8 cellular contexts compared by ENCODE assay signal in genomic region chr5:115601709-115602584, GRCh38. TPM values are rescaled to one million over a fixed set of nuclear protein-coding genes. Genes with fewer than 3 reads are reported as not detected.
DNase-seq lines count a peak whose midpoint lies in the region; ATAC-seq and TF ChIP-seq lines count a peak whose summit lies in the region.

Gene TICAM2 (minus strand): TSS chr5:115602479. CDS start chr5:115581256, 21,223 bp downstream.

- ATAC-seq in GM21529 (IDR thresholded peaks at IDR 0.05; ENCODE audit: unreplicated experiment): peak; percentile 75
- peak; percentile 91 for ATAC-seq in activated CD4-positive, alpha-beta T cell treated with anti-CD3 and anti-CD28 coated beads for 36 hours

- H3K9me3 Mint-ChIP-seq in IgD-negative memory B cell: no peaks in the 10 kb centered on the region
- no peaks in the 10 kb centered on the region for H3K9me3 Mint-ChIP-seq in activated CD4-positive, alpha-beta T cell treated with anti-CD3 and anti-CD28 coated beads for 36 hours (ENCODE audit: low read depth)
- H3K9me3 Mint-ChIP-seq in dendritic cell treated with granulocyte-macrophage colony-stimulating factor and Interleukin-4, amounts not matched to agents 40 ng/mL and 50 ng/mL, for 4 days: no peaks in the 10 kb centered on the region

- TF ChIP-seq CTCF in lower leg skin (IDR thresholded peaks at IDR 0.05): no peak

- peaks cover 2% of the 10 kb centered on the region for H3K36me3 Mint-ChIP-seq in IgD-negative memory B cell
- H3K36me3 Mint-ChIP-seq in activated CD4-positive, alpha-beta T cell treated with anti-CD3 and anti-CD28 coated beads for 36 hours (ENCODE audit: low read depth): peaks cover 28% of the 10 kb centered on the region
- H3K36me3 Mint-ChIP-seq in dendritic cell treated with granulocyte-macrophage colony-stimulating factor and Interleukin-4, amounts not matched to agents 40 ng/mL and 50 ng/mL, for 4 days (ENCODE audit: low read depth): peaks cover 43% of the 10 kb centered on the region

- POLR2A ChIA-PET in activated CD4-positive, alpha-beta T cell treated with anti-CD3 and anti-CD28 coated beads for 36 hours (lab: Charles Lee): interaction anchor here (0.9 to 1.5 kb wide), 2 partner anchors 23 to 75 kb away, joined by 3 read pairs; no protein-coding TSS in a partner anchor

- H3K4me3 ChIP-seq in lower leg skin (ENCODE audit: low read depth, poor library complexity, severe bottlenecking): peak within 1 kb of the TSS; percentile 49

- peak within 1 kb of the TSS; percentile 87 to 98 (median 95) for H3K27ac Mint-ChIP-seq in IgD-negative memory B cell
- peak within 1 kb of the TSS; percentile 86 for H3K27ac Mint-ChIP-seq in activated CD4-positive, alpha-beta T cell treated with anti-CD3 and anti-CD28 coated beads for 36 hours
- H3K27ac Mint-ChIP-seq in dendritic cell treated with granulocyte-macrophage colony-stimulating factor and Interleukin-4, amounts not matched to agents 40 ng/mL and 50 ng/mL, for 4 days: peak within 1 kb of the TSS; percentile 94

- H3K4me3 Mint-ChIP-seq in IgD-negative memory B cell: peak within 1 kb of the TSS; percentile 88 to 94 (median 90)
- H3K4me3 Mint-ChIP-seq in activated CD4-positive, alpha-beta T cell treated with anti-CD3 and anti-CD28 coated beads for 36 hours: peak within 1 kb of the TSS; percentile 61
- peak within 1 kb of the TSS; percentile 83 for H3K4me3 Mint-ChIP-seq in dendritic cell treated with granulocyte-macrophage colony-stimulating factor and Interleukin-4, amounts not matched to agents 40 ng/mL and 50 ng/mL, for 4 days

- H3K27me3 Mint-ChIP-seq in IgD-negative memory B cell: no peaks in the 10 kb centered on the region
- no peaks in the 10 kb centered on the region for H3K27me3 Mint-ChIP-seq in activated CD4-positive, alpha-beta T cell treated with anti-CD3 and anti-CD28 coated beads for 36 hours
- no peaks in the 10 kb centered on the region for H3K27me3 Mint-ChIP-seq in dendritic cell treated with granulocyte-macrophage colony-stimulating factor and Interleukin-4, amounts not matched to agents 40 ng/mL and 50 ng/mL, for 4 days

- no peak for TF ChIP-seq POLR2A in lower leg skin (IDR thresholded peaks at IDR 0.05)

- peaks cover 40 to 50% (median 46%) of the 10 kb centered on the region in 3 donors for H3K4me1 Mint-ChIP-seq in IgD-negative memory B cell
- peaks cover 37% of the 10 kb centered on the region for H3K4me1 Mint-ChIP-seq in activated CD4-positive, alpha-beta T cell treated with anti-CD3 and anti-CD28 coated beads for 36 hours
- H3K4me1 Mint-ChIP-seq in dendritic cell treated with granulocyte-macrophage colony-stimulating factor and Interleukin-4, amounts not matched to agents 40 ng/mL and 50 ng/mL, for 4 days (ENCODE audit: low read depth): peaks cover 59% of the 10 kb centered on the region

- intact Hi-C loops in activated CD4-positive, alpha-beta T cell treated with anti-CD3 and anti-CD28 coated beads for 36 hours (cut with DNase I, micrococcal nuclease): loop anchor here (1.0 to 2.0 kb wide), 4 partner anchors 23 to 239 kb away; partner anchors contain the start of genes AP3S1 (in 1 of the 2), ATG12 (in 1 of the 2) and FEM1C (in 1 of the 2)
- intact Hi-C loops in dendritic cell treated with granulocyte-macrophage colony-stimulating factor and Interleukin-4, amounts not matched to agents 40 ng/mL and 50 ng/mL, for 4 days (cut with micrococcal nuclease): loop anchor here (1.0 to 2.0 kb wide), 2 partner anchors 23 to 58 kb away; partner anchors contain the start of gene FEM1C
- intact Hi-C loops in lower leg skin (cut with DNase I; ENCODE audit: low total_unique reads): no loop called here

- peak; percentile 85 for DNase-seq in GM03348 (ENCODE audit: low spot score)
- peak; percentile 81 for DNase-seq in activated CD4-positive, alpha-beta T cell treated with anti-CD3 and anti-CD28 coated beads for 36 hours
- peak; percentile 67 to 92 for DNase-seq in lower leg skin (ENCODE audit: low spot score in 2 of 2)
- DNase-seq in stimulated activated CD4-positive, alpha-beta T cell treated with anti-CD3 and anti-CD28 coated beads, TNF-alpha, amount 100 ng/mL, for 1 hour (ENCODE audit: low read depth in 3 of 3, low spot score in 1 of 3): peak in 2 of 3 donors; percentile 3 to 46
- no peak for DNase-seq in NCI-H774 (lab: John Stamatoyannopoulos, UW)

- CTCF ChIA-PET in activated CD4-positive, alpha-beta T cell treated with anti-CD3 and anti-CD28 coated beads for 36 hours (lab: Charles Lee): interaction anchor here (0.7 to 1.3 kb wide), 5 partner anchors 10 to 339 kb away, joined by 3 read pairs; partner anchors contain the start of gene PGGT1B

- 1% methylated on average over 43 to 49 of the region's 71 CpGs for WGBS in lower leg skin, 2 donors

RNA-seq across cellular contexts. Expression of gene TICAM2, which starts in this region (rescaled TPM):
- polyA plus RNA-seq in IgD-negative memory B cell: 4.4 TPM
- 1 to 10 TPM in 1 of 2 experiments, under 1 TPM in 1; 0.87 to 1.7 TPM for total RNA-seq in activated CD4-positive, alpha-beta T cell treated with anti-CD3 and anti-CD28 coated beads for 36 hours
- total RNA-seq in lower leg skin: under 1 TPM in 2 of 4 donors, not detected in 2; 0.39 to 0.72 TPM

Comparison
In these comparisons a context has a peak if more than half of its experiments do, and no peak if none do; other contexts are left out.
1. Peak in DNase-seq and H3K4me3 ChIP-seq in lower leg skin; RNA of the gene not detected or under 1 TPM.